8 cellular contexts compared by ENCODE assay signal in genomic region chr7:47581821-47582747, GRCh38. TPM values are rescaled to one million over a fixed set of nuclear protein-coding genes. Genes with fewer than 3 reads are reported as not detected.
DNase-seq lines count a peak whose midpoint lies in the region; ATAC-seq and TF ChIP-seq lines count a peak whose summit lies in the region.

Gene TNS3 (minus strand): TSS chr7:47582111. CDS start chr7:47439636, 142,475 bp downstream.

- no peaks in the 10 kb centered on the region for H4K20me1 ChIP-seq in OCI-LY1 (ENCODE audit: insufficient read depth, low read length)

- H3K9me3 ChIP-seq in OCI-LY1 (ENCODE audit: low read length), result no peaks in the 10 kb centered on the region
- H3K9me3 ChIP-seq in esophagus (ENCODE audit: control insufficient read depth in 2 of 2, insufficient read depth in 1 of 2, low read depth in 1 of 2, low read length in 1 of 2), result no peaks in the 10 kb centered on the region
- H3K9me3 ChIP-seq in mucosa of rectum (ENCODE audit: control insufficient read depth in 2 of 2, low read length in 2 of 2), result no peaks in the 10 kb centered on the region

- H3K27me3 ChIP-seq in OCI-LY1 (ENCODE audit: insufficient read depth, low read length), result no peaks in the 10 kb centered on the region
- H3K27me3 ChIP-seq in esophagus (ENCODE audit: control insufficient read depth in 1 of 2, insufficient read depth in 2 of 2, low read length in 2 of 2), result peaks cover 0 to 6% of the 10 kb centered on the region in 2 donors
- H3K27me3 ChIP-seq in mucosa of rectum (ENCODE audit: control insufficient read depth in 2 of 2, insufficient read depth in 2 of 2, low read length in 2 of 2), result no peaks in the 10 kb centered on the region

- peak within 1 kb of the TSS; percentile 90 for H3K9ac ChIP-seq in OCI-LY1 (ENCODE audit: low read length)
- H3K9ac ChIP-seq in mucosa of rectum (ENCODE audit: low read depth in 1 of 2, low read length in 2 of 2), result peak within 1 kb of the TSS; percentile 81 to 88

- peak within 1 kb of the TSS; percentile 8; the same call in 1 of the 2 replicates for H2AFZ ChIP-seq in OCI-LY1 (ENCODE audit: low read length)

- WGBS in esophagus, 2 donors, result 8 to 9% methylated on average over 72 to 82 of the region's 82 CpGs

- H3K4me1 Mint-ChIP-seq in effector memory CD8-positive, alpha-beta T cell (ENCODE audit: low read depth in 2 of 2), result no peaks in the 10 kb centered on the region

- H3K36me3 Mint-ChIP-seq in effector memory CD8-positive, alpha-beta T cell (ENCODE audit: insufficient read depth), result no peaks in the 10 kb centered on the region

- DNase-seq in GM03348 (ENCODE audit: low spot score), result peak; percentile 87
- DNase-seq in effector memory CD8-positive, alpha-beta T cell, result no peak

- H3K27ac Mint-ChIP-seq in effector memory CD8-positive, alpha-beta T cell, result no peak within 1 kb of the TSS

- peak within 1 kb of the TSS; percentile 81 for H3K4me3 ChIP-seq in OCI-LY1 (ENCODE audit: low read depth, low read length, poor library complexity, severe bottlenecking)
- H3K4me3 ChIP-seq in esophagus (ENCODE audit: low read depth in 1 of 2, low read length in 2 of 2), result peak within 1 kb of the TSS; percentile 47 to 52
- H3K4me3 ChIP-seq in mucosa of rectum (ENCODE audit: low read length in 2 of 2), result peak within 1 kb of the TSS; percentile 70 to 81

- H3K36me3 ChIP-seq in OCI-LY1 (ENCODE audit: insufficient read depth, low read length) (peaks cover 19% of the 10 kb centered on the region), esophagus (ENCODE audit: control insufficient read depth in 2 of 2, insufficient read depth in 2 of 2, low read length in 1 of 2) (no peaks in the 10 kb centered on the region), mucosa of rectum (ENCODE audit: control insufficient read depth in 2 of 2, insufficient read depth in 2 of 2, low read length in 2 of 2) (no peaks in the 10 kb centered on the region)

- H3K27ac ChIP-seq in OCI-LY1 (ENCODE audit: low read depth, low read length, poor library complexity, severe bottlenecking) (peak within 1 kb of the TSS; percentile 97), esophagus (ENCODE audit: low read depth in 2 of 2, low read length in 1 of 2) (peak within 1 kb of the TSS; percentile 42 to 50), mucosa of rectum (ENCODE audit: low read depth in 2 of 2, low read length in 2 of 2) (peak within 1 kb of the TSS; percentile 78 to 81)

- no peak for ATAC-seq in effector memory CD8-positive, alpha-beta T cell (replicated peaks)
- ATAC-seq in HG03280 (IDR thresholded peaks at IDR 0.05; ENCODE audit: unreplicated experiment) (no peak), HG03095 (IDR thresholded peaks at IDR 0.05; ENCODE audit: unreplicated experiment) (no peak), GM21576 (IDR thresholded peaks at IDR 0.05; ENCODE audit: unreplicated experiment) (no peak)

- no peaks in the 10 kb centered on the region for H3K9me2 ChIP-seq in OCI-LY1 (ENCODE audit: low read depth, low read length)

- peaks cover 5 to 6% of the 10 kb centered on the region in 2 donors for H3K9me3 Mint-ChIP-seq in effector memory CD8-positive, alpha-beta T cell

- H3K27me3 Mint-ChIP-seq in effector memory CD8-positive, alpha-beta T cell, result peaks cover 6 to 22% of the 10 kb centered on the region in 2 donors

- peak; percentile 24 for TF ChIP-seq CTCF in OCI-LY1 (IDR thresholded peaks at IDR 0.05; ENCODE audit: low read length)

- peaks cover 30% of the 10 kb centered on the region for H3K79me2 ChIP-seq in OCI-LY1 (ENCODE audit: insufficient read depth, low read length)

- peak within 1 kb of the TSS in 1 of 2 donors; percentile 59 for H3K4me3 Mint-ChIP-seq in effector memory CD8-positive, alpha-beta T cell

- no peaks in the 10 kb centered on the region for H3F3A ChIP-seq in OCI-LY1 (ENCODE audit: insufficient read depth, low read length)

- H3K4me2 ChIP-seq in OCI-LY1 (ENCODE audit: low read length), result peak within 1 kb of the TSS; percentile 89

- H3K4me1 ChIP-seq in OCI-LY1 (ENCODE audit: insufficient read depth, low read length, severe bottlenecking) (peaks cover 66% of the 10 kb centered on the region), esophagus (ENCODE audit: control insufficient read depth in 2 of 2, insufficient read depth in 2 of 2, low read length in 1 of 2) (peaks cover 3 to 5% of the 10 kb centered on the region in 2 donors), mucosa of rectum (ENCODE audit: control insufficient read depth in 2 of 2, insufficient read depth in 2 of 2, low read length in 2 of 2) (peaks cover 25 to 35% of the 10 kb centered on the region in 2 donors)

RNA-seq across cellular contexts. Expression of gene TNS3, which starts in this region (rescaled TPM):
- polyA plus RNA-seq in esophagus, result 1 to 10 TPM; 2.7 to 3.4 TPM

Comparison
In these comparisons a context has a peak if more than half of its experiments do, and no peak if none do; other contexts are left out.
1. H3K27ac ChIP-seq: peak in every context shown above with its lines; median percentile 97 in OCI-LY1; 80 in mucosa of rectum; 46 in esophagus.